In genomic region chr7:151056286-151057037, GRCh38 we compare ENCODE assay signal across 7 cellular contexts. TPM values are rescaled to one million over a fixed set of nuclear protein-coding genes. Genes with fewer than 3 reads are reported as not detected.
A peak's percentile ranks its signal among the peaks of the same experiment; 100 is the strongest.
DNase-seq lines count a peak whose midpoint lies in the region; ATAC-seq and TF ChIP-seq lines count a peak whose summit lies in the region.
"Had no signal": no experiment of that assay in that cellular context is flagged by ENCODE, and none has a peak within 500 bp of the region (broad histone marks: within the 10 kb centered on the region; RNA-seq: fewer than 3 reads in every experiment).

No MANE protein-coding gene starts in this region.

- intact Hi-C loops in psoas muscle (cut with DNase I): no loop called here

- H3K36me3 Mint-ChIP-seq in chondrocyte (ENCODE audit: low read depth): peaks cover 4% of the 10 kb centered on the region

- no peaks in the 10 kb centered on the region for H3K27me3 Mint-ChIP-seq in chondrocyte (ENCODE audit: low read depth)

- no peaks in the 10 kb centered on the region for H3K9me3 ChIP-seq in psoas muscle

- H3K27ac Mint-ChIP-seq in chondrocyte (ENCODE audit: unreplicated experiment): no peak overlapping the region

- TF ChIP-seq CTCF in chondrocyte (IDR thresholded peaks at IDR 0.05) (peak; percentile 12), psoas muscle (IDR thresholded peaks at IDR 0.05) (no peak)

- DNase-seq in NCI-H2227 (lab: John Stamatoyannopoulos, UW; ENCODE audit: unreplicated experiment) (peak; percentile 62), chondrocyte (ENCODE audit: low spot score) (no peak), psoas muscle (no peak), NCI-H1105 treated with DMSO at 0.1 percent for 48 hours (lab: John Stamatoyannopoulos, UW) (no peak), midbrain (lab: John Stamatoyannopoulos, UW) (no peak), activated gamma-delta T cell (lab: John Stamatoyannopoulos, UW) (no peak)
- DNase-seq: Right ventricle myocardium superior had no signal

- WGBS in psoas muscle, 3 donors: 68 to 75% (median 69%) methylated on average over 21 of the region's 21 CpGs

- peak overlapping the region; percentile 96 for H3K4me3 Mint-ChIP-seq in chondrocyte (ENCODE audit: unreplicated experiment)

- H3K4me1 ChIP-seq in psoas muscle: peaks cover 25% of the 10 kb centered on the region

- H3K27ac ChIP-seq in psoas muscle: no peak overlapping the region

- ATAC-seq in psoas muscle: no peak

- H3K27me3 ChIP-seq in psoas muscle (ENCODE audit: insufficient read depth in 3 of 3, low read length in 2 of 3): peaks cover 0 to 2% (median 0%) of the 10 kb centered on the region in 3 donors

- H3K4me1 Mint-ChIP-seq in chondrocyte (ENCODE audit: low read depth): peaks cover 36% of the 10 kb centered on the region

- H3K4me3 ChIP-seq in psoas muscle: peak overlapping the region; percentile 85

- H3K36me3 ChIP-seq in psoas muscle (ENCODE audit: insufficient read depth in 1 of 2, low read depth in 1 of 2): no peaks in the 10 kb centered on the region

- H3K9me3 Mint-ChIP-seq in chondrocyte (ENCODE audit: low read depth): no peaks in the 10 kb centered on the region

RNA-seq across cellular contexts. Expression of gene CDK5, which starts 1.2 kb away (rescaled TPM):
- total RNA-seq in chondrocyte (23.9 to 25.4 TPM (median 24.0 TPM) in 3 replicates), psoas muscle (1 to 10 TPM; 3.8 to 6.4 (median 5.4) TPM)
- 10 to 100 TPM in 1 of 3 donors, 1 to 10 TPM in 2; 5.7 to 15.2 (median 6.2) TPM for polyA plus RNA-seq in psoas muscle

RNA-seq across cellular contexts. Expression of gene SLC4A2, which starts 2.9 kb away (rescaled TPM):
- total RNA-seq in chondrocyte (340 to 379 TPM (median 371 TPM) in 3 replicates), psoas muscle (10 to 100 TPM; 26.5 to 36.0 (median 31.3) TPM)
- 10 to 100 TPM; 26.9 to 39.8 (median 33.5) TPM for polyA plus RNA-seq in psoas muscle

RNA-seq across cellular contexts. Expression of gene ASIC3, which starts 8.1 kb away (rescaled TPM):
- total RNA-seq in chondrocyte: 2.2 to 4.9 TPM (median 2.4 TPM) in 3 replicates
- 1 to 10 TPM; 2.1 to 6.2 (median 3.9) TPM for total RNA-seq in psoas muscle
- polyA plus RNA-seq in psoas muscle: 1 to 10 TPM; 1.8 to 5.0 (median 1.8) TPM

RNA-seq across cellular contexts. Expression of gene FASTK, which starts 24.1 kb away (rescaled TPM):
- total RNA-seq in chondrocyte (83.8 to 146 TPM (median 94.0 TPM) in 3 replicates), psoas muscle (100 to 1,000 TPM in 3 of 4 donors, 10 to 100 TPM in 1; 87.1 to 126 (median 111) TPM)
- 100 to 1,000 TPM; 132 to 194 (median 151) TPM for polyA plus RNA-seq in psoas muscle

RNA-seq across cellular contexts. Expression of gene TMUB1, which starts 26.8 kb away (rescaled TPM):
- 31.2 to 43.2 TPM (median 33.2 TPM) in 3 replicates for total RNA-seq in chondrocyte
- total RNA-seq in psoas muscle: 10 to 100 TPM; 41.7 to 55.5 (median 44.4) TPM
- 100 to 1,000 TPM in 1 of 3 donors, 10 to 100 TPM in 2; 76.9 to 121 (median 85.3) TPM for polyA plus RNA-seq in psoas muscle
